ENCODE assay signal across 9 cellular contexts in genomic region chr10:46022978-46023702, GRCh38. TPM values are rescaled to one million over a fixed set of nuclear protein-coding genes. Genes with fewer than 3 reads are reported as not detected.
DNase-seq lines count a peak whose midpoint lies in the region; ATAC-seq, FAIRE-seq and TF ChIP-seq lines count a peak whose summit lies in the region.
"Had no signal": no experiment of that assay in that cellular context is flagged by ENCODE, and none has a peak within 500 bp of the region (broad histone marks: within the 10 kb centered on the region; RNA-seq: fewer than 3 reads in every experiment).

No MANE protein-coding gene starts in this region.

- no peak for TF ChIP-seq POLR2A in esophagus muscularis mucosa (IDR thresholded peaks at IDR 0.05; ENCODE audit: low read depth)

- TF ChIP-seq CTCF in PC-3 (conservative IDR thresholded peaks at IDR 0.05; ENCODE audit: low read depth, low read length) (peak; percentile 28; the same call in 1 of the 2 replicates), esophagus muscularis mucosa (IDR thresholded peaks at IDR 0.05) (peak in 2 of 3 experiments; percentile 29 to 35)

- DNase-seq in C1 segment of cervical spinal cord (lab: John Stamatoyannopoulos, UW) (peak in 13 of 14 donors; percentile 48 to 94 (median 85)), GM19239 (ENCODE audit: insufficient read length, low spot score) (peak; percentile 71), PC-3 (peak; percentile 82), esophagus muscularis mucosa (ENCODE audit: extremely low spot score) (peak; percentile 97)
- peak; percentile 62 for DNase-seq in activated T-cell treated with anti-CD3 and anti-CD28 coated beads, Interleukin-2, amount 50 U/mL, for 4 hours
- peak; percentile 52 to 59 for DNase-seq in stimulated activated CD8-positive, alpha-beta memory T cell treated with anti-CD3 and anti-CD28 coated beads, Interleukin-7, amount 100 ng/mL, for 1 hour (ENCODE audit: low read depth in 2 of 2)

- no peaks in the 10 kb centered on the region for H3K9me3 Mint-ChIP-seq in activated T-cell treated with anti-CD3 and anti-CD28 coated beads, Interleukin-2, amount 50 U/mL, for 4 hours

- no peaks in the 10 kb centered on the region for H3K27me3 Mint-ChIP-seq in activated T-cell treated with anti-CD3 and anti-CD28 coated beads, Interleukin-2, amount 50 U/mL, for 4 hours (ENCODE audit: low read depth)

- H3K9me3 ChIP-seq in PC-3 (ENCODE audit: low read length): no peaks in the 10 kb centered on the region
- no peaks in the 10 kb centered on the region for H3K9me3 ChIP-seq in esophagus muscularis mucosa
- H3K9me3 ChIP-seq in muscle layer of duodenum (ENCODE audit: control insufficient read depth in 1 of 2, low read length in 2 of 2): no peaks in the 10 kb centered on the region

- intact Hi-C loops in PC-3 (cut with micrococcal nuclease): no loop called here
- intact Hi-C loops in esophagus muscularis mucosa (cut with DNase I): no loop called here

- H3K9ac ChIP-seq in PC-3 (ENCODE audit: low read length): peak overlapping the region; percentile 66

- H3K4me3 ChIP-seq in PC-3 (ENCODE audit: low read length): peak overlapping the region; percentile 71
- H3K4me3 ChIP-seq in esophagus muscularis mucosa: peak overlapping the region; percentile 56 to 70 (median 64)
- H3K4me3 ChIP-seq in muscle layer of duodenum (ENCODE audit: low read depth in 1 of 2, low read length in 2 of 2): peak overlapping the region; percentile 70 to 84

- peaks cover 6% of the 10 kb centered on the region for H3K4me1 ChIP-seq in PC-3 (ENCODE audit: insufficient read depth, low read length)
- peaks cover 79 to 100% (median 96%) of the 10 kb centered on the region in 4 donors for H3K4me1 ChIP-seq in esophagus muscularis mucosa
- H3K4me1 ChIP-seq in muscle layer of duodenum (ENCODE audit: control insufficient read depth in 1 of 2, insufficient read depth in 2 of 2, low read length in 2 of 2): peaks cover 56 to 86% of the 10 kb centered on the region in 2 donors

- H4K20me1 ChIP-seq in PC-3 (ENCODE audit: low read length): peaks cover 60% of the 10 kb centered on the region

- WGBS in esophagus muscularis mucosa: 0% methylated on average over 16 of the region's 49 CpGs

- POLR2A ChIA-PET in PC-3 (lab: Charles Lee; ENCODE audit: unreplicated experiment): no interaction called here

- no TSS peak for BruUV-seq in PC-3 (replicated peaks; lab: Mats Ljungman, UMichigan)

- no peaks in the 10 kb centered on the region for H3F3A ChIP-seq in PC-3 (ENCODE audit: low read length, unreplicated experiment)

- peak overlapping the region; percentile 55 for H2AFZ ChIP-seq in PC-3 (ENCODE audit: low read length)

- no peaks in the 10 kb centered on the region for H3K27me3 ChIP-seq in PC-3 (ENCODE audit: low read length)
- H3K27me3 ChIP-seq in esophagus muscularis mucosa: no peaks in the 10 kb centered on the region
- no peaks in the 10 kb centered on the region for H3K27me3 ChIP-seq in muscle layer of duodenum (ENCODE audit: low read depth, low read length)

- FAIRE-seq in GM19239 (lab: Jason Lieb, UNC): no peak

- peak overlapping the region; percentile 76 for H3K4me2 ChIP-seq in PC-3 (ENCODE audit: low read length)

- H3K36me3 ChIP-seq in PC-3 (ENCODE audit: low read depth, low read length) (no peaks in the 10 kb centered on the region), esophagus muscularis mucosa (no peaks in the 10 kb centered on the region), muscle layer of duodenum (ENCODE audit: control insufficient read depth in 1 of 2, insufficient read depth in 2 of 2, low read length in 2 of 2) (no peaks in the 10 kb centered on the region)

- H3K36me3 Mint-ChIP-seq in activated T-cell treated with anti-CD3 and anti-CD28 coated beads, Interleukin-2, amount 50 U/mL, for 4 hours (ENCODE audit: insufficient read depth): peaks cover 2% of the 10 kb centered on the region

- peak; percentile 93 for ATAC-seq in HG03439 (IDR thresholded peaks at IDR 0.05; ENCODE audit: unreplicated experiment)
- ATAC-seq in PC-3: peak; percentile 99
- peak; percentile 92 to 94 for ATAC-seq in activated T-cell treated with anti-CD3 and anti-CD28 coated beads, Interleukin-2, amount 50 U/mL, for 4 hours

- H3K27ac ChIP-seq in PC-3 (ENCODE audit: low read length): peak overlapping the region; percentile 68
- H3K27ac ChIP-seq in esophagus muscularis mucosa (replicated peaks in 1 of 4): peak overlapping the region; percentile 65 to 82 (median 80)
- H3K27ac ChIP-seq in muscle layer of duodenum (ENCODE audit: low read length): peak overlapping the region; percentile 76

- H3K9me2 ChIP-seq in PC-3 (replicated peaks; ENCODE audit: low read length): no peaks in the 10 kb centered on the region

- peaks cover 98% of the 10 kb centered on the region for H3K79me2 ChIP-seq in PC-3 (ENCODE audit: low read length)

- H3K4me1 Mint-ChIP-seq in activated T-cell treated with anti-CD3 and anti-CD28 coated beads, Interleukin-2, amount 50 U/mL, for 4 hours (ENCODE audit: low read depth): peaks cover 83% of the 10 kb centered on the region

- peak overlapping the region; percentile 84 for H3K4me3 Mint-ChIP-seq in activated T-cell treated with anti-CD3 and anti-CD28 coated beads, Interleukin-2, amount 50 U/mL, for 4 hours

- no peak for TF ChIP-seq EP300 in esophagus muscularis mucosa (IDR thresholded peaks at IDR 0.05)

- CTCF ChIA-PET in PC-3 (lab: Charles Lee): interaction anchor here (0.5 kb wide), 1 partner anchor 631 kb away, joined by 3 read pairs; no protein-coding TSS in a partner anchor

RNA-seq across cellular contexts. Expression of gene NCOA4, which starts 7.3 kb away (rescaled TPM):
- total RNA-seq in PC-3 (2014; rRNA removed) (60.0 and 61.7 TPM in 2 replicates), esophagus muscularis mucosa (100 to 1,000 TPM; 147 to 170 (median 157) TPM)
- total RNA-seq in activated T-cell treated with anti-CD3 and anti-CD28 coated beads, Interleukin-2, amount 50 U/mL, for 4 hours: 10 to 100 TPM; 83.3 to 90.7 (median 89.1) TPM

RNA-seq across cellular contexts. Expression of gene MSMB, which starts 22.9 kb away (rescaled TPM):
- total RNA-seq in PC-3 (2014; rRNA removed) (not detected in 2 replicates), esophagus muscularis mucosa (not detected)
- total RNA-seq in activated T-cell treated with anti-CD3 and anti-CD28 coated beads, Interleukin-2, amount 50 U/mL, for 4 hours: not detected
- total RNA-seq: glomerular endothelial cell had no signal

RNA-seq across cellular contexts. Expression of gene TIMM23, which starts 50.9 kb away (rescaled TPM):
- 97.9 and 99.2 TPM in 2 replicates for total RNA-seq in PC-3 (2014; rRNA removed)
- 100 to 1,000 TPM; 125 to 129 (median 125) TPM for total RNA-seq in activated T-cell treated with anti-CD3 and anti-CD28 coated beads, Interleukin-2, amount 50 U/mL, for 4 hours
- total RNA-seq in esophagus muscularis mucosa: 10 to 100 TPM; 52.9 to 66.9 (median 57.7) TPM

Comparison
In these comparisons a context has a peak if more than half of its experiments do, and no peak if none do; other contexts are left out.
1. Peak in every context shown above with its lines: DNase-seq, ATAC-seq, H3K4me3 ChIP-seq and H3K27ac ChIP-seq.